8 cellular contexts compared by ENCODE assay signal in the genomic region with DNA sequence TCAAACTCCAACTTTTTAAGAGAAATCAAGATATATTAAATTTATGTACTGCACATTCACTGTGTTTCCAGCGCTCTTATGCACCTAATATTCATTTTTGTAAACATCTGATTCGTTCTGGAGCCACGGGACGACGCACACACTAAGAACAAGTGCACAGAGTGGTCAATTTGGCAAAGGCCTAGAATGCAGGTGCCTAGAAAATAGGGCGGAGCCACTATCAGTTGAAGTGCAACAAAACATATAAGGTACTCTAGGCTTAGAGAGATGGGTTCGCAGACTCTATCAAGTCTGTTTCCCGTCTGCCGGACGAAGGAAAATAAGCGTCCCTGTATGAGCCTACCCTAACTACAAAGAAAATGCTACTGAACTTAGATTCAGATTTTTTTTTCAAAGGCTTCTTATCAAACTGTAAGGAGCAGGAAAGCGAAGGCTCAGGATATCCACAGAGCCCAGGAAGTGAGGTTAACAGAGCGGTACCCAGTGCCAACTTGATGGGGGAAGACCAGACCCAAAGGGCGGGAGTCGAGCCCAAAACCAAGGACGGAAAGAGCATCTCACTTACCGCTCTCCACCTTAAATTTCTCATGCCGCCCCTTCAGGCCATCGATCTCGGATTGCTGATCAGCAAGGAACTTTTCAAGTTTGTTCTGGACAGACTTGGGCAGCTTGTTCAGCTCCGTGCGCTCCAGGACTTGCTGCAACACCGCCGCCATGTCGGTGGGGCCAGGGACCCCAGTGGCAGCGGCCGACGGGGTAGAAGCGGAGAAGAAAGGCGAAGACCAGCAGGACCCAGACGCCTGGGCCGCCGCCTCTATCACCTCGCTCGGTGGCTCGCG. TPM values are rescaled to one million over a fixed set of nuclear protein-coding genes. Genes with fewer than 3 reads are reported as not detected.
DNase-seq lines count a peak whose midpoint lies in the region; ATAC-seq and TF ChIP-seq lines count a peak whose summit lies in the region.

No MANE protein-coding gene starts in this region.

- TF ChIP-seq EP300 in esophagus muscularis mucosa (IDR thresholded peaks at IDR 0.05), result no peak

- no peak for TF ChIP-seq CTCF in esophagus muscularis mucosa (IDR thresholded peaks at IDR 0.05)
- no peak for TF ChIP-seq CTCF in natural killer cell (IDR thresholded peaks at IDR 0.05)

- no peaks in the 10 kb centered on the region for H3K9me3 ChIP-seq in esophagus muscularis mucosa

- no peak for TF ChIP-seq POLR2A in esophagus muscularis mucosa (IDR thresholded peaks at IDR 0.05; ENCODE audit: low read depth)

- no peaks in the 10 kb centered on the region for H3K27me3 ChIP-seq in esophagus muscularis mucosa

- peak overlapping the region; percentile 91 for H3K4me3 Mint-ChIP-seq in natural killer cell

- H3K4me3 ChIP-seq in esophagus muscularis mucosa (peak overlapping the region; percentile 68 to 90 (median 78)), urinary bladder (ENCODE audit: low read depth, low read length) (peak overlapping the region; percentile 67)

- peak overlapping the region; percentile 90 for H3K27ac Mint-ChIP-seq in natural killer cell

- H3K9me3 Mint-ChIP-seq in natural killer cell, result no peaks in the 10 kb centered on the region

- WGBS in esophagus muscularis mucosa, result under 1% methylated on average over 25 of the region's 37 CpGs
- under 1% methylated on average over 37 of the region's 37 CpGs for WGBS in urinary bladder

- H3K27me3 Mint-ChIP-seq in natural killer cell (ENCODE audit: low read depth in 2 of 2), result no peaks in the 10 kb centered on the region

- peaks cover 33 to 37% of the 10 kb centered on the region in 2 donors for H3K4me1 Mint-ChIP-seq in natural killer cell

- H3K27ac ChIP-seq in esophagus muscularis mucosa (replicated peaks in 1 of 4) (peak overlapping the region; percentile 95 to 98 (median 96)), urinary bladder (ENCODE audit: low read depth) (peak overlapping the region; percentile 76)

- intact Hi-C loops in esophagus muscularis mucosa (cut with DNase I) (no loop called here), natural killer cell (cut with micrococcal nuclease) (loop anchor here (10.0 kb wide), 2 partner anchors 1060 to 1990 kb away; partner anchors contain the start of genes C1orf21 and IVNS1ABP)

- ATAC-seq in GM18508 (IDR thresholded peaks at IDR 0.05; ENCODE audit: insufficient read depth, unreplicated experiment) (peak; percentile 32), HG02970 (IDR thresholded peaks at IDR 0.05; ENCODE audit: low FRiP score, unreplicated experiment) (peak; percentile 9), natural killer cell (peak; percentile 2 to 10 (median 4))

- DNase-seq in Ammon's horn (ENCODE audit: low spot score) (peak; percentile 13), NCI-H2171 (lab: John Stamatoyannopoulos, UW) (peak; percentile 18), esophagus muscularis mucosa (ENCODE audit: extremely low spot score) (no peak), natural killer cell (peak; percentile 16)
- peak; percentile 17 for DNase-seq in activated CD4-positive, alpha-beta T cell treated with anti-CD3 and anti-CD28 coated beads, Interleukin-2, amount 50 U/mL, for 1 hour

- peaks cover 12% of the 10 kb centered on the region for H3K36me3 Mint-ChIP-seq in natural killer cell

- H3K4me1 ChIP-seq in esophagus muscularis mucosa (peaks cover 25 to 43% (median 40%) of the 10 kb centered on the region in 4 donors), urinary bladder (ENCODE audit: insufficient read depth) (no peaks in the 10 kb centered on the region)

- peaks cover 0 to 34% (median 22%) of the 10 kb centered on the region in 4 donors for H3K36me3 ChIP-seq in esophagus muscularis mucosa
- no peaks in the 10 kb centered on the region for H3K36me3 ChIP-seq in urinary bladder (ENCODE audit: insufficient read depth)

RNA-seq across cellular contexts. Expression of gene TPR, which starts 0.5 kb away (rescaled TPM):
- 10 to 100 TPM; 61.6 to 78.3 (median 72.8) TPM for total RNA-seq in esophagus muscularis mucosa
- 100 to 1,000 TPM in 2 of 3 donors, 10 to 100 TPM in 1; 96.8 to 137 (median 116) TPM for total RNA-seq in natural killer cell
- total RNA-seq in urinary bladder, result 167 TPM
- polyA plus RNA-seq in urinary bladder, result 34.4 TPM

RNA-seq across cellular contexts. Expression of gene ODR4, which starts 1.1 kb away (rescaled TPM):
- total RNA-seq in esophagus muscularis mucosa, result 10 to 100 TPM in 3 of 4 donors, 1 to 10 TPM in 1; 8.4 to 14.9 (median 11.8) TPM
- total RNA-seq in natural killer cell, result 10 to 100 TPM; 20.3 to 24.4 (median 21.0) TPM
- 57.1 TPM for total RNA-seq in urinary bladder
- 11.1 TPM for polyA plus RNA-seq in urinary bladder
